ENCODE assay signal across 13 cellular contexts in genomic region chr19:45323671-45324081, GRCh38. TPM values are rescaled to one million over a fixed set of nuclear protein-coding genes. Genes with fewer than 3 reads are reported as not detected.
DNase-seq lines count a peak whose midpoint lies in the region; ATAC-seq, FAIRE-seq and TF ChIP-seq lines count a peak whose summit lies in the region.
"Had no signal": no experiment of that assay in that cellular context is flagged by ENCODE, and none has a peak within 500 bp of the region (broad histone marks: within the 10 kb centered on the region; RNA-seq: fewer than 3 reads in every experiment).

No MANE protein-coding gene starts in this region.

- no peaks in the 10 kb centered on the region for H3K36me3 ChIP-seq in HepG2 (replicated peaks in 1 of 2; ENCODE audit: control insufficient read depth in 1 of 2, insufficient read depth in 2 of 2, low read length in 2 of 2)
- no peaks in the 10 kb centered on the region for H3K36me3 ChIP-seq in right lobe of liver
- H3K36me3 ChIP-seq in esophagus muscularis mucosa, result peaks cover 0 to 7% (median 0%) of the 10 kb centered on the region in 4 donors

- no peak for DNase-seq in HepG2 (ENCODE audit: low spot score)
- DNase-seq in right lobe of liver, result no peak
- DNase-seq in esophagus muscularis mucosa (ENCODE audit: extremely low spot score), result no peak
- DNase-seq in mesothelial cell of epicardium (ENCODE audit: low spot score in 2 of 2, unreplicated experiment in 2 of 2), result no peak
- DNase-seq in activated effector memory CD4-positive, alpha-beta T cell treated with Interleukin-2 at 50 U/mL for 16 hours, result no peak
- no peak for DNase-seq in NCI-H2081 (lab: John Stamatoyannopoulos, UW)
- no peak for DNase-seq in GM10266 (ENCODE audit: extremely low spot score)
- DNase-seq: activated CD4-positive, alpha-beta T cell treated with anti-CD3 and anti-CD28 coated beads, Interleukin-2, amount 50 U/mL, for 48 hours; CD4-positive, alpha-beta T cell; foreskin keratinocyte; NCI-H187 treated with DMSO at 0.1 percent for 48 hours had no signal

- no peak overlapping the region for H2AFZ ChIP-seq in HepG2 (ENCODE audit: low read length)

- no peaks in the 10 kb centered on the region for H3K9me3 Mint-ChIP-seq in mesothelial cell of epicardium
- H3K9me3 Mint-ChIP-seq: CD4-positive, alpha-beta T cell had no signal

- WGBS in HepG2 (ENCODE audit: low lambda C conversion rate), result 14% methylated on average over 7 of the region's 30 CpGs
- WGBS in right lobe of liver (ENCODE audit: insufficient coverage, low coverage, low lambda C conversion rate, missing lambda C conversion rate), result no CpG with 5 or more reads among the region's 30 CpGs
- WGBS in esophagus muscularis mucosa, result 1% methylated on average over 17 of the region's 30 CpGs

- FAIRE-seq in HepG2 (lab: Jason Lieb, UNC), result no peak

- H3K27ac ChIP-seq in HepG2 (ENCODE audit: extremely low read length, insufficient read depth, low read length) (no peak overlapping the region), right lobe of liver (no peak overlapping the region), esophagus muscularis mucosa (replicated peaks in 1 of 4) (peak overlapping the region; percentile 68 to 81 (median 78))
- H3K27ac ChIP-seq: foreskin keratinocyte had no signal

- TF ChIP-seq EP300 in HepG2 (IDR thresholded peaks at IDR 0.05; ENCODE audit: low read depth in 2 of 2, low read length in 2 of 2) (no peak), HepG2 (CRISPR knock-in tag; IDR thresholded peaks at IDR 0.05; ENCODE audit: borderline replicate concordance) (no peak), esophagus muscularis mucosa (IDR thresholded peaks at IDR 0.05) (no peak)

- no peak overlapping the region for H3K27ac Mint-ChIP-seq in mesothelial cell of epicardium
- H3K27ac Mint-ChIP-seq: CD4-positive, alpha-beta T cell had no signal

- no peaks in the 10 kb centered on the region for H3K79me2 ChIP-seq in HepG2 (ENCODE audit: insufficient read depth, low read length)

- BruUV-seq in HepG2 (replicated peaks; lab: Mats Ljungman, UMichigan), result no TSS peak

- H3K9me3 ChIP-seq in HepG2 (ENCODE audit: low read length) (no peaks in the 10 kb centered on the region), right lobe of liver (no peaks in the 10 kb centered on the region), esophagus muscularis mucosa (no peaks in the 10 kb centered on the region)

- H3K4me2 ChIP-seq in HepG2 (ENCODE audit: low read depth, low read length), result peak overlapping the region; percentile 27; the same call in 1 of the 2 replicates

- H3K4me1 Mint-ChIP-seq in mesothelial cell of epicardium, result peaks cover 6% of the 10 kb centered on the region

- CTCF ChIA-PET in HepG2 (lab: Yijun Ruan, JAX; ENCODE audit: low intra/inter-chr PET ratio, low total read pairs), result no interaction called here

- H4K20me1 ChIP-seq in HepG2 (ENCODE audit: insufficient read depth, low read length), result no peaks in the 10 kb centered on the region

- peaks cover 12% of the 10 kb centered on the region for H3K27me3 Mint-ChIP-seq in mesothelial cell of epicardium (ENCODE audit: low read depth)

- in situ Hi-C loops in HepG2 (cut with HindIII; ENCODE audit: extremely low pct_ligation_motif_present, low pct_unique_long_range_greater_than_20kb), result no loop called here

- H3K27me3 ChIP-seq in HepG2 (ENCODE audit: control insufficient read depth in 1 of 2, insufficient read depth in 2 of 2, low read length in 2 of 2), result peaks cover 1 to 41% of the 10 kb centered on the region in 2 experiments; a peak in 3 of 5 replicates
- H3K27me3 ChIP-seq in right lobe of liver, result no peaks in the 10 kb centered on the region
- H3K27me3 ChIP-seq in esophagus muscularis mucosa, result peaks cover 0 to 20% (median 0%) of the 10 kb centered on the region in 4 donors

- no peaks in the 10 kb centered on the region for H3K36me3 Mint-ChIP-seq in mesothelial cell of epicardium

- POLR2A ChIA-PET in HepG2 (lab: Yijun Ruan, JAX), result no interaction called here

- ATAC-seq in HepG2, result no peak
- ATAC-seq in right lobe of liver, result no peak
- ATAC-seq in GM18511 (IDR thresholded peaks at IDR 0.05; ENCODE audit: unreplicated experiment), result no peak
- ATAC-seq: foreskin keratinocyte had no signal

- TF ChIP-seq CTCF in HepG2 (CRISPR knock-in tag; IDR thresholded peaks at IDR 0.05) (no peak), right lobe of liver (IDR thresholded peaks at IDR 0.05) (no peak), esophagus muscularis mucosa (IDR thresholded peaks at IDR 0.05) (no peak), mesothelial cell of epicardium (IDR thresholded peaks at IDR 0.05; ENCODE audit: unreplicated experiment) (no peak), GM10266 (IDR thresholded peaks at IDR 0.05; ENCODE audit: control insufficient read depth, insufficient read depth, low read depth, missing control alignments) (no peak)

- no peak overlapping the region; a peak in 1 of 6 replicates for H3K4me3 ChIP-seq in HepG2 (replicated peaks in 1 of 3; ENCODE audit: insufficient read depth in 1 of 3, low read depth in 2 of 3, low read length in 3 of 3)
- no peak overlapping the region for H3K4me3 ChIP-seq in right lobe of liver
- H3K4me3 ChIP-seq in esophagus muscularis mucosa, result peak overlapping the region; percentile 40 to 50 (median 47)

- TF ChIP-seq RAD21 in HepG2 (CRISPR knock-in tag; IDR thresholded peaks at IDR 0.05), result no peak

- no peak overlapping the region for H3K9ac ChIP-seq in HepG2 (ENCODE audit: insufficient read depth, low read depth, low read length)

- no peak for TF ChIP-seq POLR2A in HepG2 (IDR thresholded peaks at IDR 0.05; ENCODE audit: insufficient read depth in 1 of 2, low read depth in 2 of 2, low read length in 2 of 2)
- no peak for TF ChIP-seq POLR2A in right lobe of liver (IDR thresholded peaks at IDR 0.05)
- TF ChIP-seq POLR2A in esophagus muscularis mucosa (IDR thresholded peaks at IDR 0.05; ENCODE audit: low read depth), result peak; percentile 71

- peak overlapping the region; percentile 51 for H3K4me3 Mint-ChIP-seq in mesothelial cell of epicardium
- H3K4me3 Mint-ChIP-seq: CD4-positive, alpha-beta T cell had no signal

- H3K4me1 ChIP-seq in HepG2 (ENCODE audit: insufficient read depth, low read length) (peaks cover 44% of the 10 kb centered on the region), right lobe of liver (peaks cover 0 to 8% (median 0%) of the 10 kb centered on the region in 4 donors), esophagus muscularis mucosa (peaks cover 12 to 45% (median 38%) of the 10 kb centered on the region in 4 donors)
- H3K4me1 ChIP-seq: foreskin keratinocyte had no signal

- intact Hi-C loops in HepG2 (cut with micrococcal nuclease; ENCODE audit: unreplicated experiment), result no loop called here
- intact Hi-C loops in right lobe of liver (cut with DNase I), result no loop called here
- intact Hi-C loops in esophagus muscularis mucosa (cut with DNase I), result no loop called here

RNA-seq across cellular contexts. Expression of gene CKM, which starts 1.0 kb away (rescaled TPM):
- 0.27 and 0.80 TPM in 2 replicates for total RNA-seq in HepG2 (2016; rRNA removed; fragmentation: Illumina TruSeq; extraction: Trizol)
- 0.30 TPM in 1 of 2 replicates, not detected in the other for total RNA-seq in HepG2 (2016; cell fraction: cytosol; rRNA removed; fragmentation: Illumina TruSeq; extraction: Trizol; ENCODE audit: low read depth)
- 0.25 and 0.58 TPM in 2 replicates for total RNA-seq in HepG2 (2016; cell fraction: insoluble cytoplasmic fraction; rRNA removed; fragmentation: Illumina TruSeq; extraction: Trizol)
- total RNA-seq in HepG2 (2016; cell fraction: membrane; rRNA removed; fragmentation: Illumina TruSeq; extraction: Trizol), result 0.28 TPM in 2 replicates
- not detected in 2 replicates for total RNA-seq in HepG2 (2016; cell fraction: nucleus; rRNA removed; fragmentation: Illumina TruSeq; extraction: Trizol)
- 0.54 and 0.59 TPM in 2 replicates for polyA plus RNA-seq in HepG2 (2011; rRNA removed)
- 0.85 and 1.2 TPM in 2 replicates for polyA plus RNA-seq in HepG2 (2011; cell fraction: cytosol; rRNA removed)
- 0.69 and 0.71 TPM in 2 replicates for polyA plus RNA-seq in HepG2 (2011; cell fraction: nucleus; rRNA removed)
- polyA plus RNA-seq in HepG2 (2012), result 1.1 and 1.2 TPM in 2 replicates
- 0.33 TPM in 2 replicates for polyA plus RNA-seq in HepG2 (2016; cell fraction: cytosol; fragmentation: Illumina TruSeq; extraction: Trizol; ENCODE audit: low read depth)
- 0.42 and 0.59 TPM in 2 replicates for polyA plus RNA-seq in HepG2 (2016; cell fraction: insoluble cytoplasmic fraction; fragmentation: Illumina TruSeq; extraction: Trizol; ENCODE audit: low read depth)
- 0.19 and 0.22 TPM in 2 replicates for polyA plus RNA-seq in HepG2 (2016; cell fraction: membrane; fragmentation: Illumina TruSeq; extraction: Trizol; ENCODE audit: low read depth)
- polyA plus RNA-seq in HepG2 (2016; cell fraction: nucleus; fragmentation: Illumina TruSeq; extraction: Trizol; ENCODE audit: insufficient read depth, low read depth), result 0.38 and 0.65 TPM in 2 replicates
- 0.16 TPM in 1 of 2 replicates, not detected in the other for polyA minus RNA-seq in HepG2 (2011; rRNA and poly(A)+ RNA removed; ENCODE audit: low replicate concordance)
- 0.49 TPM in 1 of 2 replicates, not detected in the other for polyA minus RNA-seq in HepG2 (2011; cell fraction: cytosol; rRNA and poly(A)+ RNA removed)
- polyA minus RNA-seq in HepG2 (2011; cell fraction: nucleus; rRNA and poly(A)+ RNA removed), result 0.26 TPM in 1 of 2 replicates, not detected in the other
- total RNA-seq in right lobe of liver, result 10 to 100 TPM in 1 of 6 experiments, 1 to 10 TPM in 2, under 1 TPM in 2, not detected in 1; 0.42 to 25.6 (median 1.1) TPM
- 1 to 10 TPM in 2 of 4 donors, under 1 TPM in 1, not detected in 1; 0.66 to 1.4 (median 1.1) TPM for total RNA-seq in esophagus muscularis mucosa
- total RNA-seq in mesothelial cell of epicardium, result not detected in 3 replicates
- total RNA-seq: CD4-positive, alpha-beta T cell; foreskin keratinocyte had no signal
- polyA plus RNA-seq: foreskin keratinocyte had no signal

RNA-seq across cellular contexts. Expression of gene KLC3, which starts 16.9 kb away (rescaled TPM):
- total RNA-seq in HepG2 (2016; rRNA removed; fragmentation: Illumina TruSeq; extraction: Trizol) (not detected in 2 replicates), right lobe of liver (under 1 TPM in 2 of 6 experiments, not detected in 4; 0.22 to 0.26 TPM), esophagus muscularis mucosa (not detected), mesothelial cell of epicardium (6.4 to 8.0 TPM (median 6.9 TPM) in 3 replicates)
- not detected in 2 replicates for total RNA-seq in HepG2 (2016; cell fraction: cytosol; rRNA removed; fragmentation: Illumina TruSeq; extraction: Trizol; ENCODE audit: low read depth)
- not detected in 2 replicates for total RNA-seq in HepG2 (2016; cell fraction: insoluble cytoplasmic fraction; rRNA removed; fragmentation: Illumina TruSeq; extraction: Trizol)
- total RNA-seq in HepG2 (2016; cell fraction: membrane; rRNA removed; fragmentation: Illumina TruSeq; extraction: Trizol), result not detected in 2 replicates
- not detected in 2 replicates for total RNA-seq in HepG2 (2016; cell fraction: nucleus; rRNA removed; fragmentation: Illumina TruSeq; extraction: Trizol)
- polyA plus RNA-seq in HepG2 (2011; rRNA removed), result 0.13 and 0.26 TPM in 2 replicates
- 0.09 and 0.20 TPM in 2 replicates for polyA plus RNA-seq in HepG2 (2011; cell fraction: cytosol; rRNA removed)
- polyA plus RNA-seq in HepG2 (2011; cell fraction: nucleus; rRNA removed), result 0.37 and 0.40 TPM in 2 replicates
- 0.15 TPM in 1 of 2 replicates, not detected in the other for polyA plus RNA-seq in HepG2 (2012)
- not detected in 2 replicates for polyA plus RNA-seq in HepG2 (2016; cell fraction: cytosol; fragmentation: Illumina TruSeq; extraction: Trizol; ENCODE audit: low read depth)
- polyA plus RNA-seq in HepG2 (2016; cell fraction: insoluble cytoplasmic fraction; fragmentation: Illumina TruSeq; extraction: Trizol; ENCODE audit: low read depth), result not detected in 2 replicates
- polyA plus RNA-seq in HepG2 (2016; cell fraction: membrane; fragmentation: Illumina TruSeq; extraction: Trizol; ENCODE audit: low read depth), result not detected in 2 replicates
- polyA plus RNA-seq in HepG2 (2016; cell fraction: nucleus; fragmentation: Illumina TruSeq; extraction: Trizol; ENCODE audit: insufficient read depth, low read depth), result not detected in 2 replicates
- 0.46 TPM in 1 of 2 replicates, not detected in the other for polyA minus RNA-seq in HepG2 (2011; rRNA and poly(A)+ RNA removed; ENCODE audit: low replicate concordance)
- not detected in 2 replicates for polyA minus RNA-seq in HepG2 (2011; cell fraction: cytosol; rRNA and poly(A)+ RNA removed)
- polyA minus RNA-seq in HepG2 (2011; cell fraction: nucleus; rRNA and poly(A)+ RNA removed), result not detected in 2 replicates
- total RNA-seq: CD4-positive, alpha-beta T cell had no signal
- polyA plus RNA-seq: neural cell had no signal

RNA-seq across cellular contexts. Expression of gene ERCC2, which starts 46.7 kb away (rescaled TPM):
- total RNA-seq in HepG2 (2016; rRNA removed; fragmentation: Illumina TruSeq; extraction: Trizol) (20.5 and 25.4 TPM in 2 replicates), right lobe of liver (10 to 100 TPM in 5 of 6 experiments, 1 to 10 TPM in 1; 9.8 to 13.7 (median 11.3) TPM), esophagus muscularis mucosa (10 to 100 TPM in 2 of 4 donors, 1 to 10 TPM in 2; 6.5 to 16.6 (median 11.4) TPM), mesothelial cell of epicardium (62.7 to 64.4 TPM (median 64.1 TPM) in 3 replicates)
- total RNA-seq in HepG2 (2016; cell fraction: cytosol; rRNA removed; fragmentation: Illumina TruSeq; extraction: Trizol; ENCODE audit: low read depth), result 4.8 and 6.0 TPM in 2 replicates
- total RNA-seq in HepG2 (2016; cell fraction: insoluble cytoplasmic fraction; rRNA removed; fragmentation: Illumina TruSeq; extraction: Trizol), result 17.4 and 24.0 TPM in 2 replicates
- 10.7 and 11.8 TPM in 2 replicates for total RNA-seq in HepG2 (2016; cell fraction: membrane; rRNA removed; fragmentation: Illumina TruSeq; extraction: Trizol)
- 18.4 and 26.1 TPM in 2 replicates for total RNA-seq in HepG2 (2016; cell fraction: nucleus; rRNA removed; fragmentation: Illumina TruSeq; extraction: Trizol)
- 49.2 and 63.4 TPM in 2 replicates for polyA plus RNA-seq in HepG2 (2011; rRNA removed)
- polyA plus RNA-seq in HepG2 (2011; cell fraction: cytosol; rRNA removed), result 18.2 and 21.9 TPM in 2 replicates
- 186 and 287 TPM in 2 replicates for polyA plus RNA-seq in HepG2 (2011; cell fraction: nucleus; rRNA removed)
- 34.7 and 38.8 TPM in 2 replicates for polyA plus RNA-seq in HepG2 (2012)
- polyA plus RNA-seq in HepG2 (2016; cell fraction: cytosol; fragmentation: Illumina TruSeq; extraction: Trizol; ENCODE audit: low read depth), result 6.0 and 6.6 TPM in 2 replicates
- 21.0 and 26.5 TPM in 2 replicates for polyA plus RNA-seq in HepG2 (2016; cell fraction: insoluble cytoplasmic fraction; fragmentation: Illumina TruSeq; extraction: Trizol; ENCODE audit: low read depth)
- polyA plus RNA-seq in HepG2 (2016; cell fraction: membrane; fragmentation: Illumina TruSeq; extraction: Trizol; ENCODE audit: low read depth), result 12.1 and 13.4 TPM in 2 replicates
- polyA plus RNA-seq in HepG2 (2016; cell fraction: nucleus; fragmentation: Illumina TruSeq; extraction: Trizol; ENCODE audit: insufficient read depth, low read depth), result 89.8 and 93.0 TPM in 2 replicates
- 22.0 and 75.7 TPM in 2 replicates for polyA minus RNA-seq in HepG2 (2011; rRNA and poly(A)+ RNA removed; ENCODE audit: low replicate concordance)
- 19.7 and 20.4 TPM in 2 replicates for polyA minus RNA-seq in HepG2 (2011; cell fraction: cytosol; rRNA and poly(A)+ RNA removed)
- 28.0 and 29.0 TPM in 2 replicates for polyA minus RNA-seq in HepG2 (2011; cell fraction: nucleus; rRNA and poly(A)+ RNA removed)

Comparison
In these comparisons a context has a peak if more than half of its experiments do, and no peak if none do; other contexts are left out.
1. H3K27ac ChIP-seq: peak in esophagus muscularis mucosa (4 of 4); none in HepG2 (single experiment) and right lobe of liver (0 of 3).
2. H3K4me3 ChIP-seq: peak in esophagus muscularis mucosa (4 of 4); none in HepG2 (0 of 3) and right lobe of liver (0 of 3).